In genomic region chr19:13795595-13796300, GRCh38 we compare ENCODE assay signal across 8 cellular contexts. TPM values are rescaled to one million over a fixed set of nuclear protein-coding genes. Genes with fewer than 3 reads are reported as not detected.
DNase-seq lines count a peak whose midpoint lies in the region; ATAC-seq and TF ChIP-seq lines count a peak whose summit lies in the region.

No MANE protein-coding gene starts in this region.

- no peak overlapping the region for H3K27ac ChIP-seq in MM.1S (ENCODE audit: low read length)

- TF ChIP-seq CTCF in GM13976 (IDR thresholded peaks at IDR 0.05; ENCODE audit: borderline replicate concordance, control extremely low read depth, extremely low read depth, insufficient read depth, missing control alignments): no peak
- TF ChIP-seq CTCF in MM.1S (IDR thresholded peaks at IDR 0.05; ENCODE audit: low read length): no peak
- no peak for TF ChIP-seq CTCF in mesothelial cell of epicardium (IDR thresholded peaks at IDR 0.05; ENCODE audit: unreplicated experiment)

- peak; percentile 29 for ATAC-seq in GM21825 (IDR thresholded peaks at IDR 0.05; ENCODE audit: unreplicated experiment)

- peak overlapping the region; percentile 96 for H3K27ac Mint-ChIP-seq in dendritic cell treated with granulocyte-macrophage colony-stimulating factor and Interleukin-4, amounts not matched to agents 40 ng/mL and 50 ng/mL, for 4 days
- H3K27ac Mint-ChIP-seq in mesothelial cell of epicardium: peak overlapping the region; percentile 91

- H2AFZ ChIP-seq in MM.1S (ENCODE audit: low read length): peak overlapping the region; percentile 76; the same call in 1 of the 2 replicates

- no peaks in the 10 kb centered on the region for H3K9me3 ChIP-seq in MM.1S (replicated peaks; ENCODE audit: insufficient read depth, low read length)

- intact Hi-C loops in dendritic cell treated with granulocyte-macrophage colony-stimulating factor and Interleukin-4, amounts not matched to agents 40 ng/mL and 50 ng/mL, for 4 days (cut with micrococcal nuclease): loop anchor here (5.0 kb wide), 2 partner anchors 42 to 287 kb away; no protein-coding TSS in a partner anchor

- peak overlapping the region; percentile 62 for H3K4me3 ChIP-seq in MM.1S (ENCODE audit: low read length)

- no peaks in the 10 kb centered on the region for H3K9me3 Mint-ChIP-seq in dendritic cell treated with granulocyte-macrophage colony-stimulating factor and Interleukin-4, amounts not matched to agents 40 ng/mL and 50 ng/mL, for 4 days
- H3K9me3 Mint-ChIP-seq in mesothelial cell of epicardium: no peaks in the 10 kb centered on the region

- no peaks in the 10 kb centered on the region for H3F3A ChIP-seq in MM.1S (ENCODE audit: insufficient read depth, low read length)

- H3K9me2 ChIP-seq in MM.1S (replicated peaks; ENCODE audit: insufficient read depth, low read length): no peaks in the 10 kb centered on the region

- no peaks in the 10 kb centered on the region for H3K27me3 Mint-ChIP-seq in dendritic cell treated with granulocyte-macrophage colony-stimulating factor and Interleukin-4, amounts not matched to agents 40 ng/mL and 50 ng/mL, for 4 days
- H3K27me3 Mint-ChIP-seq in mesothelial cell of epicardium (ENCODE audit: low read depth): no peaks in the 10 kb centered on the region

- H3K4me1 Mint-ChIP-seq in dendritic cell treated with granulocyte-macrophage colony-stimulating factor and Interleukin-4, amounts not matched to agents 40 ng/mL and 50 ng/mL, for 4 days (ENCODE audit: low read depth): peaks cover 40% of the 10 kb centered on the region
- peaks cover 24% of the 10 kb centered on the region for H3K4me1 Mint-ChIP-seq in mesothelial cell of epicardium

- peaks cover 18% of the 10 kb centered on the region for H3K36me3 Mint-ChIP-seq in dendritic cell treated with granulocyte-macrophage colony-stimulating factor and Interleukin-4, amounts not matched to agents 40 ng/mL and 50 ng/mL, for 4 days (ENCODE audit: low read depth)
- peaks cover 6% of the 10 kb centered on the region for H3K36me3 Mint-ChIP-seq in mesothelial cell of epicardium

- H3K4me2 ChIP-seq in MM.1S (ENCODE audit: low read depth, low read length): peak overlapping the region; percentile 63

- in situ Hi-C loops in GM13976 (cut with MboI; ENCODE audit: low sequenced_read_pairs, unreplicated experiment): no loop called here

- peak overlapping the region; percentile 74 for H3K4me3 Mint-ChIP-seq in dendritic cell treated with granulocyte-macrophage colony-stimulating factor and Interleukin-4, amounts not matched to agents 40 ng/mL and 50 ng/mL, for 4 days
- peak overlapping the region; percentile 79 for H3K4me3 Mint-ChIP-seq in mesothelial cell of epicardium

- no peaks in the 10 kb centered on the region for H3K27me3 ChIP-seq in MM.1S (replicated peaks; ENCODE audit: insufficient read depth, low read length)

- DNase-seq in GM13976 (ENCODE audit: low spot score) (peak; percentile 74), MM.1S (no peak), mesothelial cell of epicardium (ENCODE audit: low spot score in 2 of 2, unreplicated experiment in 2 of 2) (no peak), GF-D8 (lab: John Stamatoyannopoulos, UW) (no peak)
- DNase-seq in stimulated activated CD4-positive, alpha-beta T cell treated with anti-CD3 and anti-CD28 coated beads, Interleukin-15, amount 100 ng/mL, for 24 hours: no peak
- no peak for DNase-seq in activated CD4-positive, alpha-beta T cell treated with anti-CD3 and anti-CD28 coated beads for 48 hours

- no peaks in the 10 kb centered on the region for H3K36me3 ChIP-seq in MM.1S (replicated peaks; ENCODE audit: insufficient read depth, low read length)

- no peaks in the 10 kb centered on the region for H4K20me1 ChIP-seq in MM.1S (ENCODE audit: insufficient read depth, low read length)

- no peaks in the 10 kb centered on the region for H3K79me2 ChIP-seq in MM.1S (ENCODE audit: low read length)

- peak overlapping the region; percentile 49; the same call in 1 of the 2 replicates for H3K9ac ChIP-seq in MM.1S (ENCODE audit: low read length)

- H3K4me1 ChIP-seq in MM.1S (ENCODE audit: low read length): 0 out of 2 replicates have a peak, but pooled peaks cover 5% of the 10 kb centered on the region

RNA-seq across cellular contexts. Expression of gene ZSWIM4, which starts 0.5 kb away (rescaled TPM):
- 21.5 to 23.6 TPM (median 22.7 TPM) in 3 replicates for total RNA-seq in mesothelial cell of epicardium

RNA-seq across cellular contexts. Expression of gene C19orf53, which starts 21.5 kb away (rescaled TPM):
- total RNA-seq in mesothelial cell of epicardium: 68.9 to 79.1 TPM (median 74.9 TPM) in 3 replicates

RNA-seq across cellular contexts. Expression of gene MRI1, which starts 31.4 kb away (rescaled TPM):
- total RNA-seq in mesothelial cell of epicardium: 27.6 to 29.0 TPM (median 28.7 TPM) in 3 replicates
